ENCODE assay signal across 8 cellular contexts in the genomic region with DNA sequence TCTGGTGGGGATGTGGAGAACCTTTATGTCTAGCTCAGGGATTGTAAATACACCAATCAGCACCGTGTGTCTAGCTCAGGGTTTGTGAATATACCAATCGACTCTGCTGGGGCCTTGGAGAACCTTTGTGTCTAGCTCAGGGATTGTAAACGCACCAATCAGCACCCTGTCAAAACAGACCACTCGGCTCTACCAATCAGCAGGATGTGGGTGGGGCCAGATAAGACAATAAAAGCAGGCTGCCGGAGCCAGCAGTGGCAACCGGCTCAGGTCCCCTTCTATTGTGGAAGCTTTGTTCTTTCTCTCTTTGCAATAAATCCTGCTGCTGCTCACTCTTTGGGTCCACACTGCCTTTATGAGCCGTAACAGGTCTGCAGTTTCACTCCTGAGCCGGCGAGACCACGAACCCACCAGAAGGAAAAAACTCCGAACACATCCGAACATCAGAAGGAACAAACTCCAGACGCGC. TPM values are rescaled to one million over a fixed set of nuclear protein-coding genes. Genes with fewer than 3 reads are reported as not detected.
A peak's percentile ranks its signal among the peaks of the same experiment; 100 is the strongest.
DNase-seq lines count a peak whose midpoint lies in the region; ATAC-seq and TF ChIP-seq lines count a peak whose summit lies in the region.
"Not testable (repeated sequence)": the region's sequence is repeated elsewhere in the genome, so short reads cannot be mapped to it uniquely, and the experiment has no call there.

No MANE protein-coding gene starts in this region.

- H3K9me3 Mint-ChIP-seq in activated naive CD4-positive, alpha-beta T cell treated with anti-CD3 and anti-CD28 coated beads, Interleukin-2, amount 50 U/mL, for 72 hours: not testable (repeated sequence)

- not testable (repeated sequence) for H3K27me3 ChIP-seq in left lung; prostate gland (replicated peaks; ENCODE audit: insufficient read depth); thymus (ENCODE audit: control insufficient read depth, insufficient read depth)

- DNase-seq in Daoy (ENCODE audit: low read depth): peak; percentile 21
- peak; percentile 42 for DNase-seq in NCI-H146 (lab: John Stamatoyannopoulos, UW)
- DNase-seq in T-helper 17 cell; epithelial cell of proximal tubule (ENCODE audit: low read depth); left lung; prostate gland (ENCODE audit: low spot score): not testable (repeated sequence)
- DNase-seq in activated naive CD4-positive, alpha-beta T cell treated with anti-CD3 and anti-CD28 coated beads, Interleukin-2, amount 50 U/mL, for 72 hours (ENCODE audit: low spot score in 2 of 2): peak; percentile 69 to 73

- peak overlapping the region; percentile 73 for H3K4me3 ChIP-seq in epithelial cell of proximal tubule (ENCODE audit: low read depth, low read length)
- H3K4me3 ChIP-seq in left lung: peak overlapping the region; percentile 59 to 80
- H3K4me3 ChIP-seq in prostate gland: peak overlapping the region; percentile 49 to 76
- H3K4me3 ChIP-seq in thymus (ENCODE audit: low read length): peak overlapping the region; percentile 63

- peak; percentile 11 for ATAC-seq in T-helper 17 cell
- ATAC-seq in activated naive CD4-positive, alpha-beta T cell treated with anti-CD3 and anti-CD28 coated beads, Interleukin-2, amount 50 U/mL, for 72 hours: peak in 1 of 2 donors; percentile 32
- ATAC-seq in left lung: peak; percentile 9

- peak overlapping the region; percentile 89 for H3K27ac Mint-ChIP-seq in T-helper 17 cell
- peak overlapping the region; percentile 96 to 97 for H3K27ac Mint-ChIP-seq in activated naive CD4-positive, alpha-beta T cell treated with anti-CD3 and anti-CD28 coated beads, Interleukin-2, amount 50 U/mL, for 72 hours

- WGBS in prostate gland: 18% methylated on average over 14 of the region's 14 CpGs
- 35% methylated on average over 14 of the region's 14 CpGs for WGBS in thymus

- H3K9me3 ChIP-seq in T-helper 17 cell (ENCODE audit: control insufficient read depth, low read length, poor library complexity, severe bottlenecking); left lung; prostate gland; thymus (ENCODE audit: control insufficient read depth): not testable (repeated sequence)

- not testable (repeated sequence) for TF ChIP-seq CTCF in epithelial cell of proximal tubule (conservative IDR thresholded peaks at IDR 0.05; ENCODE audit: low read depth, low read length); left lung (IDR thresholded peaks at IDR 0.05); prostate gland (IDR thresholded peaks at IDR 0.05)

- H3K27me3 Mint-ChIP-seq in T-helper 17 cell: not testable (repeated sequence)

- not testable (repeated sequence) for TF ChIP-seq POLR2A in prostate gland (IDR thresholded peaks at IDR 0.05)

- H3K4me1 ChIP-seq in left lung: peaks cover 19 to 35% of the 10 kb centered on the region in 2 donors
- H3K4me1 ChIP-seq in prostate gland (replicated peaks): peaks cover 22% of the 10 kb centered on the region
- peaks cover 13% of the 10 kb centered on the region for H3K4me1 ChIP-seq in thymus (ENCODE audit: control insufficient read depth, insufficient read depth, low read length)

- H3K36me3 Mint-ChIP-seq in T-helper 17 cell (ENCODE audit: low read depth): not testable (repeated sequence)
- H3K36me3 Mint-ChIP-seq in activated naive CD4-positive, alpha-beta T cell treated with anti-CD3 and anti-CD28 coated beads, Interleukin-2, amount 50 U/mL, for 72 hours: peaks cover 32 to 35% of the 10 kb centered on the region in 2 donors

- peak overlapping the region; percentile 84 to 89 for H3K27ac ChIP-seq in left lung
- peak overlapping the region; percentile 85 to 86 for H3K27ac ChIP-seq in prostate gland
- peak overlapping the region; percentile 94 for H3K27ac ChIP-seq in thymus (ENCODE audit: low read depth)

- H3K4me3 Mint-ChIP-seq in T-helper 17 cell: peak overlapping the region; percentile 95

- not testable (repeated sequence) for H3K36me3 ChIP-seq in left lung; prostate gland; thymus (ENCODE audit: control insufficient read depth, insufficient read depth)

- H3K4me1 Mint-ChIP-seq in T-helper 17 cell: peaks cover 42% of the 10 kb centered on the region

- intact Hi-C loops in left lung (cut with DNase I): not testable (repeated sequence)
- intact Hi-C loops in prostate gland (cut with DNase I): loop anchor here (5.0 kb wide), 1 partner anchor 34 kb away; a partner anchor contains a TSS

RNA-seq across cellular contexts. Expression of a gene that starts 20.5 kb away (rescaled TPM):
- not detected in 2 replicates for total RNA-seq in Daoy (2014; rRNA removed; shearing (Covaris generic))
- total RNA-seq in T-helper 17 cell: 1 to 10 TPM; 2.1 to 3.8 TPM
- 1 to 10 TPM in 1 of 2 donors, not detected in 1; 1.7 TPM for total RNA-seq in activated naive CD4-positive, alpha-beta T cell treated with anti-CD3 and anti-CD28 coated beads, Interleukin-2, amount 50 U/mL, for 72 hours
- total RNA-seq in epithelial cell of proximal tubule: 0.14 and 92.5 TPM in 2 replicates
- total RNA-seq in left lung: 10 to 100 TPM in 1 of 2 donors, 1 to 10 TPM in 1; 5.9 to 85.0 TPM
- 10 to 100 TPM in 1 of 2 donors, 1 to 10 TPM in 1; 7.3 to 21.9 TPM for total RNA-seq in prostate gland
- 32.8 TPM for polyA plus RNA-seq in thymus

RNA-seq across cellular contexts. Expression of a gene that starts 32.7 kb away (rescaled TPM):
- 106 and 129 TPM in 2 replicates for total RNA-seq in Daoy (2014; rRNA removed; shearing (Covaris generic))
- total RNA-seq in T-helper 17 cell: 100 to 1,000 TPM; 158 to 163 TPM
- 100 to 1,000 TPM in 1 of 2 donors, 10 to 100 TPM in 1; 72.7 to 114 TPM for total RNA-seq in activated naive CD4-positive, alpha-beta T cell treated with anti-CD3 and anti-CD28 coated beads, Interleukin-2, amount 50 U/mL, for 72 hours
- total RNA-seq in epithelial cell of proximal tubule: 266 and 330 TPM in 2 replicates
- 100 to 1,000 TPM; 256 to 273 TPM for total RNA-seq in left lung
- total RNA-seq in prostate gland: 100 to 1,000 TPM; 256 to 298 TPM
- polyA plus RNA-seq in thymus: 302 TPM

RNA-seq across cellular contexts. Expression of a gene that starts 36.4 kb away (rescaled TPM):
- 92.5 and 151 TPM in 2 replicates for total RNA-seq in Daoy (2014; rRNA removed; shearing (Covaris generic))
- total RNA-seq in T-helper 17 cell (10 to 100 TPM; 29.3 to 33.0 TPM), epithelial cell of proximal tubule (30.9 and 49.1 TPM in 2 replicates), left lung (10 to 100 TPM; 43.3 to 46.2 TPM), prostate gland (10 to 100 TPM; 65.2 to 81.9 TPM)
- 10 to 100 TPM; 23.1 to 40.5 TPM for total RNA-seq in activated naive CD4-positive, alpha-beta T cell treated with anti-CD3 and anti-CD28 coated beads, Interleukin-2, amount 50 U/mL, for 72 hours
- 103 TPM for polyA plus RNA-seq in thymus

RNA-seq across cellular contexts. Expression of a gene that starts 42.7 kb away (rescaled TPM):
- 17.2 and 24.2 TPM in 2 replicates for total RNA-seq in Daoy (2014; rRNA removed; shearing (Covaris generic))
- total RNA-seq in T-helper 17 cell (10 to 100 TPM; 19.2 to 20.8 TPM), epithelial cell of proximal tubule (22.0 and 26.6 TPM in 2 replicates), left lung (10 to 100 TPM; 10.8 to 11.1 TPM), prostate gland (10 to 100 TPM; 20.4 to 35.2 TPM)
- 10 to 100 TPM in 1 of 2 donors, 1 to 10 TPM in 1; 7.2 to 15.9 TPM for total RNA-seq in activated naive CD4-positive, alpha-beta T cell treated with anti-CD3 and anti-CD28 coated beads, Interleukin-2, amount 50 U/mL, for 72 hours
- 23.4 TPM for polyA plus RNA-seq in thymus
